Comparison of ENCODE assay signal across 30 cellular contexts in the genomic region with DNA sequence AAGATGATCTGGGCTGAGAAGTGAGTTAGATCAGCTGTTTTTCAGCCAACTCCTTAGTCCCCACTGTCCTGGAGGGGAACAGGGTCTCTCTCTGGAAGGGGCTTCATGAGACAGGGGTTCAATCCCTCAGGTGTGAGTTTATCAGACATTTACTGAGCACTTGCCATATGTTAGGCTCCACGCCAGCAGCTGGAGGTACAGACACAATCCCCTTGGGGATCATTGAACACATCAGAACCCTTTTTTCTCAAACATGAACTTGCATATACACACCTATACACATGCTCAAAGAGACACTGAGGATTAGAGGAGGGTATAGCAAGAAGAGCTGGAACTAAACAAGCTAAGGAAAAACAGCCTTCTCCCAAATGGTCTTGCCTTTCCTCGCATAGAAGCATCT. TPM values are rescaled to one million over a fixed set of nuclear protein-coding genes. Genes with fewer than 3 reads are reported as not detected.
DNase-seq lines count a peak whose midpoint lies in the region; ATAC-seq and TF ChIP-seq lines count a peak whose summit lies in the region.
"Had no signal": no experiment of that assay in that cellular context is flagged by ENCODE, and none has a peak within 500 bp of the region (broad histone marks: within the 10 kb centered on the region; RNA-seq: fewer than 3 reads in every experiment).

No MANE protein-coding gene starts in this region.

- no peak overlapping the region for H3K18ac ChIP-seq in mesendoderm (ENCODE audit: low read length)

- H2BK15ac ChIP-seq in mesendoderm (replicated peaks; ENCODE audit: low read depth) = no peak overlapping the region

- no peak overlapping the region for H2BK5ac ChIP-seq in mesendoderm (ENCODE audit: low read length)

- in situ Hi-C loops in GM13976 (cut with MboI; ENCODE audit: low sequenced_read_pairs, unreplicated experiment) = no loop called here

- no peak overlapping the region for H3K56ac ChIP-seq in mesendoderm (ENCODE audit: low read length)

- no peak overlapping the region for H4K8ac ChIP-seq in mesendoderm (ENCODE audit: low read depth, low read length)

- TF ChIP-seq POLR2A in GM18505 (IDR thresholded peaks at IDR 0.05; ENCODE audit: borderline replicate concordance, extremely low read depth, insufficient read depth, insufficient read length) = no peak

- H3K4me2 ChIP-seq in DND-41 (ENCODE audit: insufficient read depth, low read length) = no peak overlapping the region
- H3K4me2 ChIP-seq in OCI-LY3 (ENCODE audit: low read length) = peak overlapping the region; percentile 11; the same call in 1 of the 2 replicates
- H3K4me2 ChIP-seq in mesendoderm (ENCODE audit: low read length) = no peak overlapping the region

- WGBS in mesendoderm (ENCODE audit: extremely low coverage, insufficient coverage, low lambda C conversion rate) = no CpG with 5 or more reads among the region's 2 CpGs

- H3K23ac ChIP-seq in mesendoderm (ENCODE audit: low read length) = no peak overlapping the region

- H3K79me1 ChIP-seq in mesendoderm (ENCODE audit: low read length) = no peaks in the 10 kb centered on the region

- no peak overlapping the region for H2BK120ac ChIP-seq in mesendoderm (ENCODE audit: low read depth, low read length)

- H2AFZ ChIP-seq in DND-41 (ENCODE audit: low read depth, low read length) (no peak overlapping the region), OCI-LY3 (ENCODE audit: low read depth, low read length) (no peak overlapping the region)

- TF ChIP-seq CTCF in DND-41 (IDR thresholded peaks at IDR 0.05; ENCODE audit: borderline replicate concordance, extremely low read depth, low read length, poor library complexity, severe bottlenecking) (no peak), GM13976 (IDR thresholded peaks at IDR 0.05; ENCODE audit: borderline replicate concordance, control extremely low read depth, extremely low read depth, insufficient read depth, missing control alignments) (no peak), OCI-LY3 (IDR thresholded peaks at IDR 0.05; ENCODE audit: low read depth, low read length) (no peak)

- DNase-seq in DND-41 (no peak), GM13976 (ENCODE audit: low spot score) (peak; percentile 30), mesendoderm (no peak), DMS 273 treated with DMSO at 0.1 percent for 48 hours (lab: John Stamatoyannopoulos, UW) (no peak), HT-29 (ENCODE audit: low spot score) (no peak)
- DNase-seq: activated CD4-positive, alpha-beta memory T cell treated with anti-CD3 and anti-CD28 coated beads for 36 hours; activated CD4-positive, alpha-beta T cell treated with anti-CD3 and anti-CD28 coated beads for 1 hour; activated CD8-positive, alpha-beta memory T cell treated with anti-CD3 and anti-CD28 coated beads, Interleukin-2, amount 50 U/mL, for 48 hours; aorta; DMS79 treated with DMSO at 0.1 percent for 48 hours; effector memory CD4-positive, alpha-beta T cell; H9; hypothalamus; Karpas-422; lower lobe of right lung; mucosa of descending colon; NCI-H1436 treated with DMSO at 0.1 percent for 48 hours; NCI-H2081 treated with DMSO at 0.1 percent for 48 hours; NK-92 treated with Interleukin-12 subunit alpha and Interleukin-12 subunit beta, amount 100 ng/mL, for 24 hours; stimulated activated CD4-positive, alpha-beta T cell treated with anti-CD3 and anti-CD28 coated beads, Interleukin-15, amount 100 ng/mL, for 24 hours; stimulated activated CD4-positive, alpha-beta T cell treated with anti-CD3 and anti-CD28 coated beads, Interleukin-4, amount 100 ng/mL, for 4 hours; T-helper 17 cell; upper lobe of left lung had no signal

- H3K27ac ChIP-seq in DND-41 (ENCODE audit: low read length) (peak overlapping the region; percentile 93), OCI-LY3 (ENCODE audit: low read length) (no peak overlapping the region), mesendoderm (ENCODE audit: low read depth, low read length) (peak overlapping the region; percentile 8)
- H3K27ac ChIP-seq: C4-2B, cardiac muscle cell, lower lobe of right lung, upper lobe of left lung had no signal

- no peak for ATAC-seq in DND-41 (ENCODE audit: insufficient read depth, low read depth)
- no peak for ATAC-seq in GM18505 (IDR thresholded peaks at IDR 0.05; ENCODE audit: unreplicated experiment)
- ATAC-seq: lower lobe of right lung; mucosa of descending colon; natural killer cell treated with Interleukin-12 subunit alpha and Interleukin-12 subunit beta and Interleukin-15 and Interleukin-18, amount 100 ng/mL, for 72 hours; Right ventricle myocardium inferior; SK-N-SH treated with all-trans-retinoic acid at 6 μM for 48 hours; T-helper 17 cell had no signal

- H3K79me2 ChIP-seq in DND-41 (ENCODE audit: insufficient read depth, low read length) = no peaks in the 10 kb centered on the region
- peaks cover 4% of the 10 kb centered on the region; the same call in 1 of the 2 replicates for H3K79me2 ChIP-seq in OCI-LY3 (ENCODE audit: low read length)
- no peaks in the 10 kb centered on the region for H3K79me2 ChIP-seq in mesendoderm (ENCODE audit: control insufficient read depth, insufficient read depth, low read length)

- no peak overlapping the region for H2AK5ac ChIP-seq in mesendoderm (ENCODE audit: low read length)

- H3K36me3 ChIP-seq in DND-41 (ENCODE audit: insufficient read depth, low read length) (no peaks in the 10 kb centered on the region), OCI-LY3 (replicated peaks; ENCODE audit: low read depth, low read length) (no peaks in the 10 kb centered on the region), mesendoderm (ENCODE audit: control insufficient read depth, insufficient read depth, low read length) (no peaks in the 10 kb centered on the region)
- H3K36me3 ChIP-seq: cardiac muscle cell, lower lobe of right lung, upper lobe of left lung had no signal

- H3K9me3 ChIP-seq in DND-41 (ENCODE audit: insufficient read depth, low read length, severe bottlenecking) (no peaks in the 10 kb centered on the region), OCI-LY3 (ENCODE audit: insufficient read depth, low read length) (no peaks in the 10 kb centered on the region)
- H3K9me3 ChIP-seq: lower lobe of right lung, mucosa of descending colon, upper lobe of left lung had no signal

- H3K9ac ChIP-seq in DND-41 (ENCODE audit: low read depth, low read length) (no peak overlapping the region), OCI-LY3 (ENCODE audit: low read length) (no peak overlapping the region), mesendoderm (ENCODE audit: low read length) (no peak overlapping the region)

- no peak overlapping the region for H4K5ac ChIP-seq in mesendoderm (ENCODE audit: low read length)

- H3K4ac ChIP-seq in mesendoderm (ENCODE audit: low read depth, low read length) = no peak overlapping the region

- H4K20me1 ChIP-seq in DND-41 (ENCODE audit: insufficient read depth, low read length) (no peaks in the 10 kb centered on the region), OCI-LY3 (ENCODE audit: insufficient read depth, low read length) (no peaks in the 10 kb centered on the region)

- H3K4me1 ChIP-seq in DND-41 (ENCODE audit: insufficient read depth, low read length) = peaks cover 42% of the 10 kb centered on the region
- peaks cover 39% of the 10 kb centered on the region for H3K4me1 ChIP-seq in OCI-LY3 (ENCODE audit: low read length)
- peaks cover 3% of the 10 kb centered on the region for H3K4me1 ChIP-seq in mesendoderm (ENCODE audit: control insufficient read depth, low read depth, low read length)

- no peak overlapping the region for H3K4me3 ChIP-seq in DND-41 (ENCODE audit: low read depth in 1 of 2, low read length in 2 of 2)
- H3K4me3 ChIP-seq in OCI-LY3 (ENCODE audit: low read length) = no peak overlapping the region
- no peak overlapping the region for H3K4me3 ChIP-seq in mesendoderm (ENCODE audit: low read length)
- H3K4me3 ChIP-seq: cardiac muscle cell, lower lobe of right lung, mucosa of descending colon, upper lobe of left lung had no signal

- no peaks in the 10 kb centered on the region for H3K27me3 ChIP-seq in DND-41 (ENCODE audit: insufficient read depth, low read length, poor library complexity)
- H3K27me3 ChIP-seq in OCI-LY3 (ENCODE audit: low read depth, low read length) = no peaks in the 10 kb centered on the region
- no peaks in the 10 kb centered on the region for H3K27me3 ChIP-seq in mesendoderm (ENCODE audit: insufficient read depth, low read length, poor library complexity)
- H3K27me3 ChIP-seq: cardiac muscle cell, upper lobe of left lung had no signal

RNA-seq across cellular contexts. Expression of gene BMF, which starts 5.5 kb away (rescaled TPM):
- polyA plus RNA-seq in mesendoderm (2013, experiment 1 of 2) = 5.7 TPM
- polyA plus RNA-seq in mesendoderm (2013, experiment 2 of 2) = 5.5 TPM
- total RNA-seq in HT-29 (2014; rRNA removed; shearing (Covaris generic)) = 11.6 and 15.4 TPM in 2 replicates

RNA-seq across cellular contexts. Expression of gene BUB1B, which starts 46.7 kb away (rescaled TPM):
- 65.1 TPM for polyA plus RNA-seq in mesendoderm (2013, experiment 1 of 2)
- polyA plus RNA-seq in mesendoderm (2013, experiment 2 of 2) = 67.5 TPM
- total RNA-seq in HT-29 (2014; rRNA removed; shearing (Covaris generic)) = 39.8 and 40.1 TPM in 2 replicates
